22 cellular contexts compared by ENCODE assay signal in genomic region chr16:82042144-82042543, GRCh38. TPM values are rescaled to one million over a fixed set of nuclear protein-coding genes. Genes with fewer than 3 reads are reported as not detected.
"Had no signal": no experiment of that assay in that cellular context is flagged by ENCODE, and none has a peak within 500 bp of the region (broad histone marks: within the 10 kb centered on the region; RNA-seq: fewer than 3 reads in every experiment).

No MANE protein-coding gene starts in this region.

- H3K9me3 ChIP-seq: heart left ventricle, left ventricle myocardium inferior, lower lobe of right lung, psoas muscle, testis, tibial nerve had no signal

- ATAC-seq: heart left ventricle; lower lobe of right lung; psoas muscle; sciatic nerve; stimulated activated naive B cell treated with anti-CD40 and anti-IgM and Interleukin-4, amounts not matched to agents 10 μg/mL and 1 μg/mL and 100 μg/mL, for 72 hours; stimulated activated naive CD8-positive, alpha-beta T cell treated with anti-CD3 and anti-CD28 coated beads, Interleukin-15, amount 100 ng/mL, for 72 hours had no signal

- H3K4me1 ChIP-seq: heart left ventricle, left ventricle myocardium inferior, psoas muscle, testis, tibial nerve had no signal

- FAIRE-seq: frontal cortex, keratinocyte had no signal

- H3K4me3 ChIP-seq: dorsolateral prefrontal cortex, heart left ventricle, left ventricle myocardium inferior, lower lobe of right lung, psoas muscle, skin epidermis, testis, tibial nerve had no signal

- DNase-seq: cortex of kidney; dorsolateral prefrontal cortex; effector CD8-positive, alpha-beta T cell; heart left ventricle; immature natural killer cell; left ventricle myocardium inferior; lower lobe of right lung; midbrain; naive B cell; psoas muscle; retina; stimulated activated CD4-positive, alpha-beta T cell treated with anti-CD3 and anti-CD28 coated beads, Interleukin-2, amount 100 ng/mL, for 24 hours; stimulated activated CD4-positive, alpha-beta T cell treated with anti-CD3 and anti-CD28 coated beads, Interleukin-4, amount 100 ng/mL, for 4 hours; stimulated activated naive B cell treated with anti-CD40 and anti-IgM and Interleukin-4, amounts not matched to agents 10 μg/mL and 1 μg/mL and 100 μg/mL, for 72 hours; stimulated activated naive CD8-positive, alpha-beta T cell treated with anti-CD3 and anti-CD28 coated beads, Interleukin-15, amount 100 ng/mL, for 72 hours; testis had no signal

- H3K36me3 ChIP-seq: heart left ventricle, left ventricle myocardium inferior, lower lobe of right lung, tibial nerve had no signal

- H3K27me3 ChIP-seq: testis, tibial nerve had no signal

- H3K27ac ChIP-seq: dorsolateral prefrontal cortex, heart left ventricle, left ventricle myocardium inferior, lower lobe of right lung, psoas muscle, testis, tibial nerve had no signal

RNA-seq across cellular contexts. Expression of gene HSD17B2, which starts 7.1 kb away (rescaled TPM):
- total RNA-seq: heart left ventricle, left ventricle myocardium inferior, psoas muscle, sciatic nerve, subcutaneous adipose tissue, tibial nerve had no signal
- polyA plus RNA-seq: immature natural killer cell had no signal
